ENCODE assay signal across 17 cellular contexts in genomic region chr12:42396473-42397259, GRCh38.
DNase-seq lines count a peak whose midpoint lies in the region; ATAC-seq and TF ChIP-seq lines count a peak whose summit lies in the region.
"Had no signal": no experiment of that assay in that cellular context is flagged by ENCODE, and none has a peak within 500 bp of the region (broad histone marks: within the 10 kb centered on the region; RNA-seq: fewer than 3 reads in every experiment).

No MANE protein-coding gene starts in this region.

- H3K27ac Mint-ChIP-seq in CD8-positive, alpha-beta memory T cell = peak overlapping the region in 5 of 8 donors; percentile 64 to 84 (median 79)

- H3K4me1 ChIP-seq in CD8-positive, alpha-beta memory T cell (ENCODE audit: insufficient read depth, low read length) = no peaks in the 10 kb centered on the region
- H3K4me1 ChIP-seq in Karpas-422 (ENCODE audit: low read length) = peaks cover 30% of the 10 kb centered on the region
- H3K4me1 ChIP-seq in upper lobe of right lung = no peaks in the 10 kb centered on the region

- no peaks in the 10 kb centered on the region for H4K20me1 ChIP-seq in Karpas-422 (ENCODE audit: insufficient read depth, low read depth, low read length)

- intact Hi-C loops in upper lobe of right lung (cut with DNase I) = no loop called here

- no peaks in the 10 kb centered on the region for H3K9me3 Mint-ChIP-seq in CD8-positive, alpha-beta memory T cell

- H3K36me3 ChIP-seq in CD8-positive, alpha-beta memory T cell (ENCODE audit: insufficient read depth, low read length) = peaks cover 9% of the 10 kb centered on the region
- H3K36me3 ChIP-seq in Karpas-422 (ENCODE audit: insufficient read depth, low read length) (peaks cover 54% of the 10 kb centered on the region), upper lobe of right lung (peaks cover 27% of the 10 kb centered on the region)

- no peaks in the 10 kb centered on the region for H3K27me3 Mint-ChIP-seq in CD8-positive, alpha-beta memory T cell

- H2AFZ ChIP-seq in Karpas-422 (ENCODE audit: low read length) = no peak overlapping the region

- DNase-seq in CD8-positive, alpha-beta memory T cell = no peak
- peak; percentile 55 for DNase-seq in Karpas-422
- DNase-seq in kidney tubule cell (ENCODE audit: low spot score) = peak; percentile 5
- DNase-seq in iPS-NIHi7 (ENCODE audit: extremely low spot score) = no peak
- no peak for DNase-seq in anterior cingulate cortex (lab: John Stamatoyannopoulos, UW)
- DNase-seq in upper lobe of right lung = no peak
- DNase-seq: activated CD8-positive, alpha-beta memory T cell treated with anti-CD3 and anti-CD28 coated beads for 24 hours; activated naive CD4-positive, alpha-beta T cell treated with anti-CD3 and anti-CD28 coated beads, Interleukin-2, amount 50 U/mL, for 16 hours; caudate nucleus; islet precursor cell; NCI-H1436; NCI-H345; OCI-M1; posterior cingulate gyrus; SK-N-SH had no signal

- H3K27me3 ChIP-seq in CD8-positive, alpha-beta memory T cell (ENCODE audit: insufficient read depth, low read length, poor library complexity, severe bottlenecking) = no peaks in the 10 kb centered on the region
- H3K27me3 ChIP-seq in Karpas-422 (ENCODE audit: low read length) = no peaks in the 10 kb centered on the region
- H3K27me3 ChIP-seq in upper lobe of right lung = no peaks in the 10 kb centered on the region

- POLR2A ChIA-PET in CD8-positive, alpha-beta memory T cell (lab: Charles Lee) = no interaction called here

- H3K4me3 Mint-ChIP-seq in CD8-positive, alpha-beta memory T cell = peak overlapping the region in 1 of 7 donors; percentile 68

- H3K36me3 Mint-ChIP-seq in CD8-positive, alpha-beta memory T cell = peaks cover 5 to 80% (median 19%) of the 10 kb centered on the region in 3 donors

- TF ChIP-seq CTCF in upper lobe of right lung (IDR thresholded peaks at IDR 0.05) = no peak

- no peaks in the 10 kb centered on the region for H3K9me2 ChIP-seq in Karpas-422 (replicated peaks; ENCODE audit: insufficient read depth, low read length)
- H3K9me2 ChIP-seq: SK-N-SH had no signal

- CTCF ChIA-PET in CD8-positive, alpha-beta memory T cell (lab: Charles Lee) = interaction anchor here (0.9 kb wide), 1 partner anchor 10 kb away, joined by 3 read pairs; no protein-coding TSS in a partner anchor

- no peak overlapping the region for H3K27ac ChIP-seq in CD8-positive, alpha-beta memory T cell (ENCODE audit: low read depth, low read length)
- H3K27ac ChIP-seq in Karpas-422 (ENCODE audit: low read length) = peak overlapping the region; percentile 43; the same call in 1 of the 2 replicates
- H3K27ac ChIP-seq in upper lobe of right lung = no peak overlapping the region

- H3K4me2 ChIP-seq in Karpas-422 (ENCODE audit: low read depth, low read length, poor library complexity, severe bottlenecking) = no peak overlapping the region
- H3K4me2 ChIP-seq: SK-N-SH had no signal

- ATAC-seq in GM21367 (IDR thresholded peaks at IDR 0.05; ENCODE audit: unreplicated experiment) = peak; percentile 66
- no peak for ATAC-seq in HG02798 (IDR thresholded peaks at IDR 0.05; ENCODE audit: poor library complexity, unreplicated experiment)
- ATAC-seq in upper lobe of right lung = no peak

- no peak overlapping the region for H3K9ac ChIP-seq in Karpas-422 (ENCODE audit: low read length)
- H3K9ac ChIP-seq: SK-N-SH had no signal

- H3K79me2 ChIP-seq in Karpas-422 (ENCODE audit: low read length) = peaks cover 76% of the 10 kb centered on the region

- peaks cover 6 to 17% (median 14%) of the 10 kb centered on the region in 3 donors for H3K4me1 Mint-ChIP-seq in CD8-positive, alpha-beta memory T cell

- no peak overlapping the region for H3K4me3 ChIP-seq in CD8-positive, alpha-beta memory T cell (ENCODE audit: low read length)
- H3K4me3 ChIP-seq in Karpas-422 (ENCODE audit: low read length) (no peak overlapping the region), upper lobe of right lung (no peak overlapping the region)

- no peaks in the 10 kb centered on the region for H3K9me3 ChIP-seq in CD8-positive, alpha-beta memory T cell (ENCODE audit: low read length)
- H3K9me3 ChIP-seq in Karpas-422 (ENCODE audit: low read length) (no peaks in the 10 kb centered on the region), upper lobe of right lung (no peaks in the 10 kb centered on the region)
- H3K9me3 ChIP-seq: SK-N-SH had no signal

Comparison
In these comparisons a context has a peak if more than half of its experiments do, and no peak if none do; other contexts are left out.
1. DNase-seq: peak in Karpas-422 (single experiment) and kidney tubule cell (single experiment); none in CD8-positive, alpha-beta memory T cell (0 of 5), iPS-NIHi7 (single experiment), anterior cingulate cortex (0 of 58) and upper lobe of right lung (single experiment).